In genomic region chr10:11171452-11171851, GRCh38 we compare ENCODE assay signal across 10 cellular contexts.
DNase-seq lines count a peak whose midpoint lies in the region; ATAC-seq, FAIRE-seq and TF ChIP-seq lines count a peak whose summit lies in the region.
"Had no signal": no experiment of that assay in that cellular context is flagged by ENCODE, and none has a peak within 500 bp of the region (broad histone marks: within the 10 kb centered on the region; RNA-seq: fewer than 3 reads in every experiment).

No MANE protein-coding gene starts in this region.

- H3K4me1 ChIP-seq in heart right ventricle (peaks cover 0 to 92% (median 40%) of the 10 kb centered on the region in 9 donors), endothelial cell of umbilical vein (ENCODE audit: control insufficient read depth, extremely low read depth, insufficient read depth, low read length) (no peaks in the 10 kb centered on the region), upper lobe of right lung (peaks cover 35% of the 10 kb centered on the region)

- H3K27ac ChIP-seq in heart right ventricle (peak overlapping the region in 8 of 10 donors; percentile 2 to 97 (median 21)), endothelial cell of umbilical vein (ENCODE audit: insufficient read depth, low read depth, low read length) (no peak overlapping the region), upper lobe of right lung (peak overlapping the region; percentile 63)

- FAIRE-seq in endothelial cell of umbilical vein (lab: Jason Lieb, UNC): peak; percentile 65
- FAIRE-seq: H54 had no signal

- BruUV-seq in endothelial cell of umbilical vein (replicated peaks; lab: Mats Ljungman, UMichigan): no TSS peak

- no peak for DNase-seq in heart right ventricle
- DNase-seq in Right ventricle myocardium inferior (ENCODE audit: missing footprints): no peak
- no peak for DNase-seq in endothelial cell of umbilical vein (ENCODE audit: low read depth, low spot score)
- DNase-seq in upper lobe of right lung: no peak
- no peak for DNase-seq in DMS53 (lab: John Stamatoyannopoulos, UW)
- DNase-seq in H4 (ENCODE audit: low spot score): no peak
- no peak for DNase-seq in activated gamma-delta T cell (lab: John Stamatoyannopoulos, UW)
- DNase-seq: NCI-H187 treated with DMSO at 0.1 percent for 48 hours had no signal

- dilution Hi-C loops in endothelial cell of umbilical vein (cut with MboI; ENCODE audit: extremely low pct_ligation_motif_present, low sequenced_read_pairs): no loop called here

- H3K79me2 ChIP-seq in endothelial cell of umbilical vein (ENCODE audit: control insufficient read depth, insufficient read depth, low read length): no peaks in the 10 kb centered on the region

- H3K27me3 ChIP-seq in heart right ventricle (no peaks in the 10 kb centered on the region), endothelial cell of umbilical vein (ENCODE audit: control insufficient read depth in 2 of 2, insufficient read depth in 2 of 2, low read length in 2 of 2) (no peaks in the 10 kb centered on the region), upper lobe of right lung (no peaks in the 10 kb centered on the region)

- CTCF ChIA-PET in endothelial cell of umbilical vein (lab: Charles Lee): no interaction called here

- TF ChIP-seq POLR2A in endothelial cell of umbilical vein (IDR thresholded peaks at IDR 0.05; ENCODE audit: low read depth, low read length): no peak

- TF ChIP-seq CTCF in heart right ventricle (IDR thresholded peaks at IDR 0.05) (no peak), endothelial cell of umbilical vein (IDR thresholded peaks at IDR 0.05; ENCODE audit: extremely low read depth in 1 of 2, insufficient read depth in 1 of 2, low read depth in 1 of 2, low read length in 2 of 2) (no peak), upper lobe of right lung (IDR thresholded peaks at IDR 0.05) (no peak)

- no peaks in the 10 kb centered on the region for H4K20me1 ChIP-seq in endothelial cell of umbilical vein (replicated peaks; ENCODE audit: control insufficient read depth, extremely low read depth, insufficient read depth, low read length)

- H3K9ac ChIP-seq in endothelial cell of umbilical vein (replicated peaks; ENCODE audit: extremely low read depth, insufficient read depth, low read length): no peak overlapping the region

- POLR2A ChIA-PET in endothelial cell of umbilical vein (lab: Charles Lee): no interaction called here

- no peaks in the 10 kb centered on the region for H3K9me3 ChIP-seq in heart right ventricle
- H3K9me3 ChIP-seq in endothelial cell of umbilical vein (replicated peaks; ENCODE audit: control insufficient read depth, insufficient read depth, low read length): no peaks in the 10 kb centered on the region
- H3K9me3 ChIP-seq in upper lobe of right lung: no peaks in the 10 kb centered on the region

- H3K4me3 ChIP-seq in heart right ventricle: peak overlapping the region in 1 of 10 donors; percentile 75
- no peak overlapping the region for H3K4me3 ChIP-seq in endothelial cell of umbilical vein (replicated peaks in 1 of 3; ENCODE audit: insufficient read depth in 1 of 3, low read depth in 1 of 3, low read length in 3 of 3)
- H3K4me3 ChIP-seq in upper lobe of right lung: peak overlapping the region; percentile 58

- intact Hi-C loops in heart right ventricle (cut with DNase I): loop anchor here in 2 of 10 donors (5.0 to 10.0 kb wide), 2 partner anchors 83 to 101 kb away; no protein-coding TSS in a partner anchor
- intact Hi-C loops in Right ventricle myocardium inferior (cut with DNase I): no loop called here
- intact Hi-C loops in endothelial cell of umbilical vein (cut with micrococcal nuclease): no loop called here
- intact Hi-C loops in upper lobe of right lung (cut with DNase I): no loop called here

- ATAC-seq in heart right ventricle: no peak
- ATAC-seq in Right ventricle myocardium inferior: no peak
- peak; percentile 4 for ATAC-seq in HG03442 (IDR thresholded peaks at IDR 0.05; ENCODE audit: unreplicated experiment)
- no peak for ATAC-seq in upper lobe of right lung

- no peak overlapping the region for H2AFZ ChIP-seq in endothelial cell of umbilical vein (ENCODE audit: low read depth, low read length)

- H3K9me1 ChIP-seq in endothelial cell of umbilical vein (replicated peaks; ENCODE audit: control insufficient read depth, extremely low read depth, insufficient read depth, low read length): no peaks in the 10 kb centered on the region

- WGBS in heart right ventricle, 2 donors: 76 to 78% methylated on average over 2 of the region's 2 CpGs

- H3K36me3 ChIP-seq in heart right ventricle (peaks cover 0 to 9% (median 0%) of the 10 kb centered on the region in 9 donors), endothelial cell of umbilical vein (ENCODE audit: control insufficient read depth in 2 of 2, extremely low read depth in 1 of 2, insufficient read depth in 2 of 2, low read length in 2 of 2) (no peaks in the 10 kb centered on the region), upper lobe of right lung (peaks cover 8% of the 10 kb centered on the region)

- no peak overlapping the region for H3K4me2 ChIP-seq in endothelial cell of umbilical vein (ENCODE audit: insufficient read depth, low read length)

TF ChIP-seq in endothelial cell of umbilical vein, 7 proteins besides CTCF, POLR2A, EP300 and RAD21:
- TF ChIP-seq GATA2 (IDR thresholded peaks at IDR 0.05; ENCODE audit: insufficient read depth, insufficient read length, low read depth, low read length) (no peak), JUN (IDR thresholded peaks at IDR 0.05; ENCODE audit: borderline replicate concordance, insufficient read depth, insufficient read length, low read depth) (no peak), MAX (IDR thresholded peaks at IDR 0.05; ENCODE audit: insufficient read depth, insufficient read length) (no peak), FOS (IDR thresholded peaks at IDR 0.05; ENCODE audit: borderline replicate concordance, insufficient read depth, low read length) (no peak)
